21 cellular contexts compared by ENCODE assay signal in genomic region chr7:32169236-32169635, GRCh38.
DNase-seq lines count a peak whose midpoint lies in the region; ATAC-seq, FAIRE-seq and TF ChIP-seq lines count a peak whose summit lies in the region.
"Had no signal": no experiment of that assay in that cellular context is flagged by ENCODE, and none has a peak within 500 bp of the region (broad histone marks: within the 10 kb centered on the region; RNA-seq: fewer than 3 reads in every experiment).

No MANE protein-coding gene starts in this region.

- H3K9me3 ChIP-seq in A549: no peaks in the 10 kb centered on the region
- no peaks in the 10 kb centered on the region for H3K9me3 ChIP-seq in astrocyte (ENCODE audit: insufficient read depth, low read depth, low read length)

- TF ChIP-seq POLR2A in A549 (IDR thresholded peaks at IDR 0.05; ENCODE audit: low read length): no peak

- TF ChIP-seq EP300 in A549 (IDR thresholded peaks at IDR 0.05): no peak

- H3K27me3 ChIP-seq in astrocyte (ENCODE audit: insufficient read depth, low read length) (no peaks in the 10 kb centered on the region), H7 (ENCODE audit: control insufficient read depth, insufficient read depth, low read length) (no peaks in the 10 kb centered on the region)

- no peak overlapping the region for H3K27ac Mint-ChIP-seq in astrocyte (ENCODE audit: unreplicated experiment)
- no peak overlapping the region for H3K27ac Mint-ChIP-seq in stimulated activated naive CD8-positive, alpha-beta T cell treated with anti-CD3 and anti-CD28 coated beads, Interleukin-15, amount 100 ng/mL, for 72 hours
- H3K27ac Mint-ChIP-seq: CD4-positive, alpha-beta memory T cell had no signal

- 58% methylated on average over 3 of the region's 3 CpGs for WGBS in A549 (ENCODE audit: missing lambda C conversion rate)

- H3K27ac ChIP-seq in A549 (no peak overlapping the region), astrocyte (ENCODE audit: low read depth, low read length) (no peak overlapping the region)

- H4K20me1 ChIP-seq in astrocyte (ENCODE audit: insufficient read depth, low read length): no peaks in the 10 kb centered on the region

- CTCF ChIA-PET in A549 (lab: Yijun Ruan, JAX): interaction anchor here (1.3 kb wide), 1 partner anchor 230 kb away, joined by 4 read pairs; no protein-coding TSS in a partner anchor

- DNase-seq in A172 (ENCODE audit: low spot score) (peak; percentile 80), A549 (ENCODE audit: low read depth in 1 of 2, low spot score in 1 of 2) (no peak), NCI-H82 (lab: John Stamatoyannopoulos, UW) (peak; percentile 62), astrocyte (ENCODE audit: low read depth) (peak; percentile 11), H7 (no peak)
- no peak for DNase-seq in stimulated activated naive CD8-positive, alpha-beta T cell treated with anti-CD3 and anti-CD28 coated beads, Interleukin-15, amount 100 ng/mL, for 72 hours
- no peak for DNase-seq in stimulated activated CD4-positive, alpha-beta T cell treated with anti-CD3 and anti-CD28 coated beads, Interleukin-2, amount 100 ng/mL, for 24 hours
- DNase-seq: C1 segment of cervical spinal cord; Calu3; CD4-positive, alpha-beta memory T cell; COR-L47; DMS53; DMS79 treated with DMSO at 0.1 percent for 48 hours; GF-D8; GOT3; HCEC 1CT had no signal

- no peaks in the 10 kb centered on the region for H3K79me2 ChIP-seq in astrocyte (ENCODE audit: insufficient read depth, low read length)

- no peak for TF ChIP-seq RAD21 in A549 (conservative IDR thresholded peaks at IDR 0.05 in 1 of 2, IDR thresholded peaks at IDR 0.05 in 1 of 2)

- H3K4me3 Mint-ChIP-seq in astrocyte (ENCODE audit: unreplicated experiment): no peak overlapping the region
- no peak overlapping the region for H3K4me3 Mint-ChIP-seq in stimulated activated naive CD8-positive, alpha-beta T cell treated with anti-CD3 and anti-CD28 coated beads, Interleukin-15, amount 100 ng/mL, for 72 hours
- H3K4me3 Mint-ChIP-seq: CD4-positive, alpha-beta memory T cell had no signal

- no peaks in the 10 kb centered on the region for H3K36me3 Mint-ChIP-seq in astrocyte (ENCODE audit: low read depth, unreplicated experiment)
- H3K36me3 Mint-ChIP-seq: CD4-positive, alpha-beta memory T cell had no signal

- H2AFZ ChIP-seq in astrocyte (ENCODE audit: low read depth, low read length): no peak overlapping the region

- H3K4me1 Mint-ChIP-seq in astrocyte (ENCODE audit: low read depth, unreplicated experiment): peaks cover 17% of the 10 kb centered on the region
- no peaks in the 10 kb centered on the region for H3K4me1 Mint-ChIP-seq in stimulated activated naive CD8-positive, alpha-beta T cell treated with anti-CD3 and anti-CD28 coated beads, Interleukin-15, amount 100 ng/mL, for 72 hours
- H3K4me1 Mint-ChIP-seq: CD4-positive, alpha-beta memory T cell had no signal

- H3K4me2 ChIP-seq in A549: no peak overlapping the region
- no peak overlapping the region for H3K4me2 ChIP-seq in astrocyte (ENCODE audit: low read length)

- no peaks in the 10 kb centered on the region for H3K27me3 Mint-ChIP-seq in astrocyte (ENCODE audit: low read depth, unreplicated experiment)
- peaks cover 8% of the 10 kb centered on the region for H3K27me3 Mint-ChIP-seq in stimulated activated naive CD8-positive, alpha-beta T cell treated with anti-CD3 and anti-CD28 coated beads, Interleukin-15, amount 100 ng/mL, for 72 hours
- H3K27me3 Mint-ChIP-seq: CD4-positive, alpha-beta memory T cell had no signal

- FAIRE-seq in A549 (lab: Jason Lieb, UNC) (peak; percentile 23), astrocyte (lab: Jason Lieb, UNC) (no peak)
- FAIRE-seq: A204.1, GM12891, GM18507, H54 had no signal

- TF ChIP-seq CTCF in A549 (IDR thresholded peaks at IDR 0.05): no peak
- no peak for TF ChIP-seq CTCF in astrocyte (IDR thresholded peaks at IDR 0.05; ENCODE audit: insufficient read depth, low read depth, low read length)

- H3K4me3 ChIP-seq in A549 (no peak overlapping the region), astrocyte (ENCODE audit: insufficient read depth, low read depth, low read length) (no peak overlapping the region), H7 (ENCODE audit: insufficient read depth, low read depth, low read length) (no peak overlapping the region)

- peaks cover 3% of the 10 kb centered on the region for H3K9me3 Mint-ChIP-seq in astrocyte (ENCODE audit: unreplicated experiment)
- H3K9me3 Mint-ChIP-seq in stimulated activated naive CD8-positive, alpha-beta T cell treated with anti-CD3 and anti-CD28 coated beads, Interleukin-15, amount 100 ng/mL, for 72 hours: peaks cover 2 to 8% of the 10 kb centered on the region in 2 donors

- ATAC-seq in A549: no peak
- ATAC-seq in stimulated activated naive CD8-positive, alpha-beta T cell treated with anti-CD3 and anti-CD28 coated beads, Interleukin-15, amount 100 ng/mL, for 72 hours: no peak
- no peak for ATAC-seq in GM19467 (IDR thresholded peaks at IDR 0.05; ENCODE audit: unreplicated experiment)

- POLR2A ChIA-PET in A549 (lab: Yijun Ruan, JAX): no interaction called here

- no peak overlapping the region for H3K9ac ChIP-seq in astrocyte (ENCODE audit: low read length)

- H3K4me1 ChIP-seq in A549 (peaks cover 3% of the 10 kb centered on the region; the same call in 2 of the 3 replicates), astrocyte (ENCODE audit: insufficient read depth, low read length) (peaks cover 3% of the 10 kb centered on the region)

- H3K36me3 ChIP-seq in astrocyte (ENCODE audit: insufficient read depth, low read length): no peaks in the 10 kb centered on the region
- no peaks in the 10 kb centered on the region for H3K36me3 ChIP-seq in H7 (replicated peaks; ENCODE audit: control insufficient read depth, insufficient read depth, low read length)

TF ChIP-seq in A549, 52 proteins besides CTCF, POLR2A, EP300 and RAD21 (continues in another document):
- TF ChIP-seq GATA3 (IDR thresholded peaks at IDR 0.05; ENCODE audit: borderline replicate concordance) (no peak), ATOH8 (CRISPR knock-in tag; IDR thresholded peaks at IDR 0.05; ENCODE audit: low read depth) (no peak), ZFP36 (IDR thresholded peaks at IDR 0.05; ENCODE audit: borderline replicate concordance, partially characterized antibody) (no peak), SREBF2 (IDR thresholded peaks at IDR 0.05) (no peak), HMGXB4 (CRISPR knock-in tag; IDR thresholded peaks at IDR 0.05; ENCODE audit: borderline replicate concordance) (no peak), MYC (IDR thresholded peaks at IDR 0.05; ENCODE audit: borderline replicate concordance, low read length) (no peak), ELK1 (IDR thresholded peaks at IDR 0.05; ENCODE audit: low read depth, low read length) (no peak), ZC3H11A (IDR thresholded peaks at IDR 0.05) (no peak), CEBPB (IDR thresholded peaks at IDR 0.05) (no peak), E2F6 (IDR thresholded peaks at IDR 0.05; ENCODE audit: borderline replicate concordance, low read depth) (no peak)

Comparison
In these comparisons a context has a peak if more than half of its experiments do, and no peak if none do; other contexts are left out.
1. DNase-seq: peak in A172 (single experiment), NCI-H82 (single experiment) and astrocyte (single experiment); none in A549 (0 of 2), stimulated activated naive CD8-positive, alpha-beta T cell treated with anti-CD3 and anti-CD28 coated beads, Interleukin-15, amount 100 ng/mL, for 72 hours (0 of 2), H7 (single experiment) and stimulated activated CD4-positive, alpha-beta T cell treated with anti-CD3 and anti-CD28 coated beads, Interleukin-2, amount 100 ng/mL, for 24 hours (0 of 2).